In the genomic region with DNA sequence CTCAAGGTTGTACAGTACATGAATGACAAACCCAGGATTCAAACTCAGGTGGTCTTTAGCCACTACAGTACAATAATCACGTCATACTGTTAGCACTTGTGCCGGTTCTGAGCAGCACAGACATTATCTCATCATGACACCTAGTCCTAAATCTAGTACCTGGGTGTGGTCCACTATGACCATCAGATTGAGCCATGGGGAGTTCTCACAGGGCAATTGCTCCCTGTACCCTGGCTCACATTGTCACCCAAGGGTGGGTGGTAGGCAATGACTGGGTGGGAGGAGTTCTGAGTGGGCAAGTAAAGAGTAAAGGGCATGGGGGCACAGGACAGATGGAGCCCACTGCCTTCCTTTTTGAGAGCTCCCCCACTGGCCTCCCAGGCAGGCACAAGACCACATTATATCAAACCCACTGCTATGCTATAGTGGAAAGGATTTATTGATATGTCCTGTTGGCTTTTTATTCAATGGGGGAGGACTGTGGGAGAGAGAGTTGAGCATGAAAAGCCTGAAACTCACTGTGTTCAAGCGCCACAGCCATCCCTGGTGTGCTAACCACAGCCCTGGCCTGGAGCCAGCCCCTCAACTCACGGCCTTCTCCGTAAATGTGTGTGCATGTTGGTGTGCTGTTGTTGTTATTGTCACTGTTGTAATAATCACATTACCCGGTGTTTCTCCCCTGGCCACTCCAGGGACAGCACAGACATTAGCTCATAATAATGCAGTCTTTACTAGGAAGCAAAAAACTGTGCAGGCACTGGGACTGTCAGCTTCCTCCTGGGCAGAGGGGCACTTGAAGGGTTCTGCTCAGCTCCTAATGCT, we compare ENCODE assay signal across 2 cellular contexts.
TF ChIP-seq lines count a peak whose summit lies in the region.

No MANE protein-coding gene starts in this region.

TF ChIP-seq in K562, 482 proteins besides CTCF, POLR2A, EP300 and RAD21:
- no peak for TF ChIP-seq ZNF589 (CRISPR knock-in tag; IDR thresholded peaks at IDR 0.05; ENCODE audit: low read depth)
- no peak for TF ChIP-seq ZNF57 (CRISPR knock-in tag; IDR thresholded peaks at IDR 0.05)
- TF ChIP-seq NFIC (IDR thresholded peaks at IDR 0.05): peak; percentile 22; the same call in 1 of the 2 replicates

TF ChIP-seq in HepG2, 621 proteins besides CTCF, POLR2A, EP300 and RAD21:
- TF ChIP-seq ATF7 (IDR thresholded peaks at IDR 0.05) (peak; percentile 22; the same call in 1 of the 2 replicates), ATF7 (CRISPR knock-in tag; IDR thresholded peaks at IDR 0.05) (no peak), CREB1 (IDR thresholded peaks at IDR 0.05) (peak; percentile 43), CREB1 (CRISPR knock-in tag; IDR thresholded peaks at IDR 0.05) (no peak)
- TF ChIP-seq, protein P1, sequence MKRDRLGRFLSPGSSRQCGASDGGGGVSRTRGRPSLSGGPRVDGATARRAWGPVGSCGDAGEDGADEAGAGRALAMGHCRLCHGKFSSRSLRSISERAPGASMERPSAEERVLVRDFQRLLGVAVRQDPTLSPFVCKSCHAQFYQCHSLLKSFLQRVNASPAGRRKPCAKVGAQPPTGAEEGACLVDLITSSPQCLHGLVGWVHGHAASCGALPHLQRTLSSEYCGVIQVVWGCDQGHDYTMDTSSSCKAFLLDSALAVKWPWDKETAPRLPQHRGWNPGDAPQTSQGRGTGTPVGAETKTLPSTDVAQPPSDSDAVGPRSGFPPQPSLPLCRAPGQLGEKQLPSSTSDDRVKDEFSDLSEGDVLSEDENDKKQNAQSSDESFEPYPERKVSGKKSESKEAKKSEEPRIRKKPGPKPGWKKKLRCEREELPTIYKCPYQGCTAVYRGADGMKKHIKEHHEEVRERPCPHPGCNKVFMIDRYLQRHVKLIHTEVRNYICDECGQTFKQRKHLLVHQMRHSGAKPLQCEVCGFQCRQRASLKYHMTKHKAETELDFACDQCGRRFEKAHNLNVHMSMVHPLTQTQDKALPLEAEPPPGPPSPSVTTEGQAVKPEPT (CRISPR knock-in tag; IDR thresholded peaks at IDR 0.05; ENCODE audit: low read depth): no peak
